In genomic region chr6:43771858-43772570, GRCh38 we compare ENCODE assay signal across 8 cellular contexts. TPM values are rescaled to one million over a fixed set of nuclear protein-coding genes. Genes with fewer than 3 reads are reported as not detected.
DNase-seq lines count a peak whose midpoint lies in the region; ATAC-seq, FAIRE-seq and TF ChIP-seq lines count a peak whose summit lies in the region.

No MANE protein-coding gene starts in this region.

- CTCF ChIA-PET in A549 (lab: Yijun Ruan, JAX): interaction anchor here (0.6 to 8.4 kb wide), 9 partner anchors 14 to 305 kb away, joined by 3 to 115 read pairs (median 22); no protein-coding TSS in a partner anchor

- TF ChIP-seq POLR2A in A549 (IDR thresholded peaks at IDR 0.05; ENCODE audit: low read length) (no peak), GM18505 (IDR thresholded peaks at IDR 0.05; ENCODE audit: borderline replicate concordance, extremely low read depth, insufficient read depth, insufficient read length) (peak; percentile 33)

- peak overlapping the region; percentile 85 for H3K4me3 Mint-ChIP-seq in natural killer cell treated with Interleukin-12 subunit alpha and Interleukin-12 subunit beta and Interleukin-15 and Interleukin-18, amount 100 ng/mL, for 72 hours

- no peak for TF ChIP-seq CTCF in A549 (IDR thresholded peaks at IDR 0.05)
- TF ChIP-seq CTCF in fibroblast of pulmonary artery (IDR thresholded peaks at IDR 0.05; ENCODE audit: low read length, missing control alignments): no peak

- peak overlapping the region; percentile 59 for H3K4me3 ChIP-seq in A549
- peak overlapping the region; percentile 91 for H3K4me3 ChIP-seq in fibroblast of pulmonary artery (replicated peaks; ENCODE audit: low read depth, low read length)

- peaks cover 30% of the 10 kb centered on the region for H3K4me1 ChIP-seq in A549

- FAIRE-seq in A549 (lab: Jason Lieb, UNC): no peak

- ATAC-seq in A549 (peak; percentile 17 to 20; a peak in 2 of 6 replicates), GM18505 (IDR thresholded peaks at IDR 0.05; ENCODE audit: unreplicated experiment) (peak; percentile 21), GM18520 (IDR thresholded peaks at IDR 0.05; ENCODE audit: unreplicated experiment) (no peak)
- peak; percentile 45 to 46 for ATAC-seq in natural killer cell treated with Interleukin-12 subunit alpha and Interleukin-12 subunit beta and Interleukin-15 and Interleukin-18, amount 100 ng/mL, for 72 hours

- H3K36me3 Mint-ChIP-seq in natural killer cell treated with Interleukin-12 subunit alpha and Interleukin-12 subunit beta and Interleukin-15 and Interleukin-18, amount 100 ng/mL, for 72 hours: no peaks in the 10 kb centered on the region

- DNase-seq in A549 (ENCODE audit: low read depth in 1 of 2, low spot score in 1 of 2): peak; percentile 37 to 43
- DNase-seq in NCI-H69 (lab: John Stamatoyannopoulos, UW): peak; percentile 78
- DNase-seq in activated T-helper 1 cell treated with Interleukin-2 at 50 U/mL for 16 hours (ENCODE audit: low read depth): peak; percentile 18
- DNase-seq in fibroblast of pulmonary artery (ENCODE audit: low read depth): peak; percentile 43
- DNase-seq in natural killer cell treated with Interleukin-12 subunit alpha and Interleukin-12 subunit beta and Interleukin-15 and Interleukin-18, amount 100 ng/mL, for 72 hours (ENCODE audit: low spot score): peak; percentile 73

- H3K9me3 Mint-ChIP-seq in natural killer cell treated with Interleukin-12 subunit alpha and Interleukin-12 subunit beta and Interleukin-15 and Interleukin-18, amount 100 ng/mL, for 72 hours: no peaks in the 10 kb centered on the region

- TF ChIP-seq EP300 in A549 (IDR thresholded peaks at IDR 0.05): no peak

- H3K4me1 Mint-ChIP-seq in natural killer cell treated with Interleukin-12 subunit alpha and Interleukin-12 subunit beta and Interleukin-15 and Interleukin-18, amount 100 ng/mL, for 72 hours (ENCODE audit: low read depth in 2 of 2): peaks cover 28 to 37% of the 10 kb centered on the region in 2 donors

- POLR2A ChIA-PET in A549 (lab: Yijun Ruan, JAX): no interaction called here

- peak overlapping the region; percentile 66 to 88 for H3K27ac Mint-ChIP-seq in natural killer cell treated with Interleukin-12 subunit alpha and Interleukin-12 subunit beta and Interleukin-15 and Interleukin-18, amount 100 ng/mL, for 72 hours

- WGBS in A549 (ENCODE audit: missing lambda C conversion rate): under 1% methylated on average over 19 of the region's 48 CpGs

- H3K4me2 ChIP-seq in A549: peak overlapping the region; percentile 93

- peak overlapping the region; percentile 97 to 100 for H3K27ac ChIP-seq in A549
- peak overlapping the region; percentile 41 for H3K27ac ChIP-seq in temporal lobe (ENCODE audit: low read depth, low read length)

- no peak for TF ChIP-seq RAD21 in A549 (conservative IDR thresholded peaks at IDR 0.05 in 1 of 2, IDR thresholded peaks at IDR 0.05 in 1 of 2)

- peaks cover 7 to 8% of the 10 kb centered on the region in 2 donors for H3K27me3 Mint-ChIP-seq in natural killer cell treated with Interleukin-12 subunit alpha and Interleukin-12 subunit beta and Interleukin-15 and Interleukin-18, amount 100 ng/mL, for 72 hours

- H3K9me3 ChIP-seq in A549: no peaks in the 10 kb centered on the region

TF ChIP-seq in A549, 52 proteins besides CTCF, POLR2A, EP300 and RAD21:
- peak; percentile 70 for TF ChIP-seq MAX (IDR thresholded peaks at IDR 0.05)
- no peak for TF ChIP-seq FOSL2 (IDR thresholded peaks at IDR 0.05)
- TF ChIP-seq FOSL2 (CRISPR knock-in tag; IDR thresholded peaks at IDR 0.05): no peak
- peak; percentile 23 to 53; a peak in 2 of 5 replicates for TF ChIP-seq JUN (IDR thresholded peaks at IDR 0.05)
- no peak for TF ChIP-seq KDM1A (IDR thresholded peaks at IDR 0.05; ENCODE audit: low read depth)
- no peak for TF ChIP-seq TP53 (CRISPR knock-in tag; IDR thresholded peaks at IDR 0.05)
- TF ChIP-seq BHLHE40 (IDR thresholded peaks at IDR 0.05; ENCODE audit: low read depth, low read length): no peak
- 0 out of 2 replicates have a peak, but pooled peaks have one; percentile 40 for TF ChIP-seq MYC (IDR thresholded peaks at IDR 0.05; ENCODE audit: borderline replicate concordance, low read length)
- TF ChIP-seq MAFK (IDR thresholded peaks at IDR 0.05; ENCODE audit: partially characterized antibody): no peak
- TF ChIP-seq KDM5A (IDR thresholded peaks at IDR 0.05): no peak
- no peak for TF ChIP-seq HEYL (CRISPR knock-in tag; IDR thresholded peaks at IDR 0.05)
- no peak for TF ChIP-seq ESRRA (IDR thresholded peaks at IDR 0.05; ENCODE audit: borderline replicate concordance, low read length)
- TF ChIP-seq HOXB5 (CRISPR knock-in tag; IDR thresholded peaks at IDR 0.05): no peak
- no peak for TF ChIP-seq ATOH8 (CRISPR knock-in tag; IDR thresholded peaks at IDR 0.05; ENCODE audit: low read depth)
- TF ChIP-seq NFE2L2 (conservative IDR thresholded peaks at IDR 0.05; ENCODE audit: low read length): no peak
- no peak for TF ChIP-seq RNF2 (IDR thresholded peaks at IDR 0.05; ENCODE audit: borderline replicate concordance, low read depth)
- no peak for TF ChIP-seq NR3C1 (IDR thresholded peaks at IDR 0.05)
- no peak for TF ChIP-seq HDAC2 (IDR thresholded peaks at IDR 0.05)
- no peak for TF ChIP-seq CEBPB (IDR thresholded peaks at IDR 0.05)
- no peak for TF ChIP-seq HES2 (IDR thresholded peaks at IDR 0.05)
- TF ChIP-seq MAZ (IDR thresholded peaks at IDR 0.05; ENCODE audit: borderline replicate concordance, low read depth, low read length): no peak
- no peak for TF ChIP-seq PBX3 (IDR thresholded peaks at IDR 0.05)
- no peak for TF ChIP-seq RFX5 (IDR thresholded peaks at IDR 0.05)
- TF ChIP-seq SREBF2 (IDR thresholded peaks at IDR 0.05): no peak
- no peak for TF ChIP-seq CBX2 (IDR thresholded peaks at IDR 0.05; ENCODE audit: borderline replicate concordance, low read depth)
- TF ChIP-seq RCOR1 (IDR thresholded peaks at IDR 0.05; ENCODE audit: low read depth, low read length): no peak

RNA-seq across cellular contexts. Expression of gene VEGFA, which starts 2.0 kb away (rescaled TPM):
- polyA plus RNA-seq in A549 (2011; rRNA removed) (83.7 and 101 TPM in 2 replicates), A549 (2017; fragmentation: RNase III; extraction: RNeasy Plus Mini Kit Qiagen cat#74134 plus additional on column Dnase treatment) (35.4 to 41.1 TPM (median 35.8 TPM) in 3 replicates)
- polyA plus RNA-seq in A549 (2012; cell fraction: cytosol; rRNA removed): 71.6 and 78.6 TPM in 2 replicates
- polyA plus RNA-seq in A549 (2012; cell fraction: nucleus; rRNA removed): 87.2 and 111 TPM in 2 replicates
- 125 and 135 TPM in 2 replicates for polyA minus RNA-seq in A549 (2011; rRNA and poly(A)+ RNA removed)
- 10 to 100 TPM; 36.8 to 43.0 TPM for total RNA-seq in natural killer cell treated with Interleukin-12 subunit alpha and Interleukin-12 subunit beta and Interleukin-15 and Interleukin-18, amount 100 ng/mL, for 72 hours
- total RNA-seq in temporal lobe: 27.3 TPM

Comparison
In these comparisons a context has a peak if more than half of its experiments do, and no peak if none do; other contexts are left out.
1. DNase-seq: peak in every context shown above with its lines; median percentile 78 in NCI-H69; 73 in natural killer cell treated with Interleukin-12 subunit alpha and Interleukin-12 subunit beta and Interleukin-15 and Interleukin-18, amount 100 ng/mL, for 72 hours; 43 in fibroblast of pulmonary artery; 40 in A549; 18 in activated T-helper 1 cell treated with Interleukin-2 at 50 U/mL for 16 hours.